8 cellular contexts compared by ENCODE assay signal in the genomic region with DNA sequence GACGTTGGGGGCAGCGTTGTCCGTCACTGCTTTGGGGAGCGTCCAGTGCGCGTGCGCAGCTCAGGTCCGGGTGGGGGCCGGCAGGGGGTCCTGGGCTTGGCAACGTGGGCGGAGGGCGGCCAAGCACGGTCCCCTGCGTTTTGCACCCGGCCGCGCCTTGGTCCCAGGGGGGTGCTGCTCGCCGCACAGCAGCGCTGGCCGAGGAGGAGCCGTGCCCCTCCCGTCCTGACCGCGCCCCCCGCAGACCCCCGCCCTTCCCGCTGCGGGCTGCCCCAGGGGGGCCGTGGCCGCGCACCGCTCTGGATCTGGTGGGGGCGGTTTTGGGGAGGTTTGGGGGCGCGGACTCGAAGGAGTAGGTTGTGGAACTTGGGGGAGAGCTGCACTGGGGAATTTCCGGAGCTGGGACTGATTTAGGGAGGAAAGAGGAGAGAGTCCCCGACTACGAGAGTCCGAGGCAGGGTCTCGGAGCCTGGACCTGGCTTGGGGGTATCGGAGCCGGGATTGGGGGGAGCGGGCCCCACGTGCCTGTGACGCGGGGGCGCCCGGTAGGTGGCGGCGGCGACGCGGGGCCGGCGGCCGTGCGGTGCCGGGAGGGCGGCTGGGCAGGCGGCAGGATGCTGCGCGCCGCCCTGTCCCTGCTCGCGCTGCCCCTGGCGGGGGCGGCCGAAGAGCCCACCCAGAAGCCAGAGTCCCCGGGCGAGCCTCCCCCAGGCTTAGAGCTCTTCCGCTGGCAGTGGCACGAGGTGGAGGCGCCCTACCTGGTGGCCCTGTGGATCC. TPM values are rescaled to one million over a fixed set of nuclear protein-coding genes. Genes with fewer than 3 reads are reported as not detected.
DNase-seq lines count a peak whose midpoint lies in the region; ATAC-seq and TF ChIP-seq lines count a peak whose summit lies in the region.

A gene with protein sequence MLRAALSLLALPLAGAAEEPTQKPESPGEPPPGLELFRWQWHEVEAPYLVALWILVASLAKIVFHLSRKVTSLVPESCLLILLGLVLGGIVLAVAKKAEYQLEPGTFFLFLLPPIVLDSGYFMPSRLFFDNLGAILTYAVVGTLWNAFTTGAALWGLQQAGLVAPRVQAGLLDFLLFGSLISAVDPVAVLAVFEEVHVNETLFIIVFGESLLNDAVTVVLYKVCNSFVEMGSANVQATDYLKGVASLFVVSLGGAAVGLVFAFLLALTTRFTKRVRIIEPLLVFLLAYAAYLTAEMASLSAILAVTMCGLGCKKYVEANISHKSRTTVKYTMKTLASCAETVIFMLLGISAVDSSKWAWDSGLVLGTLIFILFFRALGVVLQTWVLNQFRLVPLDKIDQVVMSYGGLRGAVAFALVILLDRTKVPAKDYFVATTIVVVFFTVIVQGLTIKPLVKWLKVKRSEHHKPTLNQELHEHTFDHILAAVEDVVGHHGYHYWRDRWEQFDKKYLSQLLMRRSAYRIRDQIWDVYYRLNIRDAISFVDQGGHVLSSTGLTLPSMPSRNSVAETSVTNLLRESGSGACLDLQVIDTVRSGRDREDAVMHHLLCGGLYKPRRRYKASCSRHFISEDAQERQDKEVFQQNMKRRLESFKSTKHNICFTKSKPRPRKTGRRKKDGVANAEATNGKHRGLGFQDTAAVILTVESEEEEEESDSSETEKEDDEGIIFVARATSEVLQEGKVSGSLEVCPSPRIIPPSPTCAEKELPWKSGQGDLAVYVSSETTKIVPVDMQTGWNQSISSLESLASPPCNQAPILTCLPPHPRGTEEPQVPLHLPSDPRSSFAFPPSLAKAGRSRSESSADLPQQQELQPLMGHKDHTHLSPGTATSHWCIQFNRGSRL (plus strand): TSS at position 579 of the 777 bp plus-strand sequence. CDS start 36 bp downstream, at position 615.

- peak within 1 kb of the TSS; percentile 92 for H4K8ac ChIP-seq in mesenchymal stem cell (ENCODE audit: low read length)

- H2BK15ac ChIP-seq in mesenchymal stem cell (ENCODE audit: low read depth, poor library complexity, severe bottlenecking), result peak within 1 kb of the TSS; percentile 94

- H2BK12ac ChIP-seq in mesenchymal stem cell (ENCODE audit: low read length in 2 of 2), result peak within 1 kb of the TSS in 1 of 2 experiments; percentile 81

- peak within 1 kb of the TSS; percentile 98 for H3K4me2 ChIP-seq in SK-N-SH
- peak within 1 kb of the TSS; percentile 95 for H3K4me2 ChIP-seq in PC-3 (ENCODE audit: low read length)
- H3K4me2 ChIP-seq in mesenchymal stem cell (ENCODE audit: low read length, poor library complexity, severe bottlenecking), result peak within 1 kb of the TSS; percentile 96

- H3K4me3 ChIP-seq in SK-N-SH (ENCODE audit: low read depth in 2 of 2, low read length in 1 of 2) (peak within 1 kb of the TSS; percentile 92 to 95), PC-3 (ENCODE audit: low read length) (peak within 1 kb of the TSS; percentile 73), colonic mucosa (peak within 1 kb of the TSS; percentile 46), mesenchymal stem cell (ENCODE audit: insufficient read depth in 1 of 2, low read depth in 1 of 2, low read length in 2 of 2) (peak within 1 kb of the TSS; percentile 69 to 87), aorta (ENCODE audit: low read length in 2 of 2) (peak within 1 kb of the TSS; percentile 8 to 24)

- H3K18ac ChIP-seq in mesenchymal stem cell (ENCODE audit: low read depth in 1 of 2, low read length in 2 of 2), result peak within 1 kb of the TSS; percentile 88 to 94

- BruUV-seq in PC-3 (replicated peaks; lab: Mats Ljungman, UMichigan), result no TSS peak

- peak within 1 kb of the TSS; percentile 85 for H2AFZ ChIP-seq in SK-N-SH (ENCODE audit: low read depth)
- peak within 1 kb of the TSS; percentile 94 for H2AFZ ChIP-seq in PC-3 (ENCODE audit: low read length)
- peak within 1 kb of the TSS; percentile 84 for H2AFZ ChIP-seq in mesenchymal stem cell (ENCODE audit: low read depth, low read length)

- H3F3A ChIP-seq in SK-N-SH (replicated peaks; ENCODE audit: insufficient read depth) (peaks cover 34% of the 10 kb centered on the region), PC-3 (ENCODE audit: low read length, unreplicated experiment) (peaks cover 7% of the 10 kb centered on the region)

- no peak for ATAC-seq in SK-N-SH treated with all-trans-retinoic acid at 6 μM for 48 hours
- no peak for ATAC-seq in PC-3
- no peak for ATAC-seq in aorta (ENCODE audit: low FRiP score)

- CTCF ChIA-PET in SK-N-SH (lab: Yijun Ruan, JAX) (interaction anchor here (0.9 to 4.5 kb wide), 14 partner anchors 9 to 232 kb away, joined by 3 to 21 read pairs (median 4); a partner anchor contains a TSS), PC-3 (lab: Charles Lee) (interaction anchor here (0.8 to 1.7 kb wide), 2 partner anchors 12 kb away, joined by 3 to 21 read pairs; no protein-coding TSS in a partner anchor)

- peak within 1 kb of the TSS; percentile 92 for H4K91ac ChIP-seq in mesenchymal stem cell (ENCODE audit: low read length)

- H3K23ac ChIP-seq in mesenchymal stem cell (ENCODE audit: low read length in 2 of 2), result peak within 1 kb of the TSS in 1 of 2 experiments; percentile 78

- no peaks in the 10 kb centered on the region for H3K9me2 ChIP-seq in SK-N-SH
- H3K9me2 ChIP-seq in PC-3 (replicated peaks; ENCODE audit: low read length), result no peaks in the 10 kb centered on the region

- peak within 1 kb of the TSS; percentile 24 for H2AK5ac ChIP-seq in mesenchymal stem cell (ENCODE audit: low read length, severe bottlenecking)

- intact Hi-C loops in PC-3 (cut with micrococcal nuclease), result loop anchor here (10.0 kb wide), 1 partner anchor 54 kb away; a partner anchor contains a TSS
- intact Hi-C loops in colonic mucosa (cut with DNase I), result no loop called here
- intact Hi-C loops in aorta (cut with DNase I), result no loop called here

- TF ChIP-seq EP300 in SK-N-SH (IDR thresholded peaks at IDR 0.05; ENCODE audit: borderline replicate concordance in 1 of 2, low read depth in 1 of 2, low read length in 1 of 2), result no peak

- H3K14ac ChIP-seq in mesenchymal stem cell (ENCODE audit: low read length in 2 of 2), result peak within 1 kb of the TSS in 1 of 2 experiments; percentile 69

- H3K9me3 ChIP-seq in SK-N-SH, result no peaks in the 10 kb centered on the region
- no peaks in the 10 kb centered on the region for H3K9me3 ChIP-seq in PC-3 (ENCODE audit: low read length)
- no peaks in the 10 kb centered on the region for H3K9me3 ChIP-seq in colonic mucosa
- H3K9me3 ChIP-seq in mesenchymal stem cell (ENCODE audit: control insufficient read depth, low read length), result no peaks in the 10 kb centered on the region
- H3K9me3 ChIP-seq in aorta (ENCODE audit: control insufficient read depth, low read length), result no peaks in the 10 kb centered on the region

- TF ChIP-seq CTCF in SK-N-SH (IDR thresholded peaks at IDR 0.05) (peak; percentile 32; the same call in 1 of the 2 replicates), PC-3 (conservative IDR thresholded peaks at IDR 0.05; ENCODE audit: low read depth, low read length) (no peak; the same call in 1 of the 2 replicates), colonic mucosa (IDR thresholded peaks at IDR 0.05) (no peak)

- H3K79me1 ChIP-seq in mesenchymal stem cell (replicated peaks; ENCODE audit: low read length, poor library complexity, severe bottlenecking), result peaks cover 4% of the 10 kb centered on the region

- H3K4me1 ChIP-seq in SK-N-SH (ENCODE audit: control insufficient read depth in 1 of 2, insufficient read depth in 2 of 2, low read depth in 1 of 2, low read length in 1 of 2) (peaks cover 37 to 45% of the 10 kb centered on the region in 2 experiments), PC-3 (ENCODE audit: insufficient read depth, low read length) (peaks cover 38% of the 10 kb centered on the region), colonic mucosa (peaks cover 9% of the 10 kb centered on the region), mesenchymal stem cell (ENCODE audit: control insufficient read depth, insufficient read depth, low read depth, low read length) (peaks cover 46% of the 10 kb centered on the region), aorta (ENCODE audit: control insufficient read depth in 1 of 2, insufficient read depth in 2 of 2, low read length in 2 of 2) (no peaks in the 10 kb centered on the region)

- WGBS in SK-N-SH (ENCODE audit: low lambda C conversion rate), result under 1% methylated on average over 21 of the region's 75 CpGs
- under 1% methylated on average over 73 of the region's 75 CpGs for WGBS in mesenchymal stem cell
- WGBS in aorta, 2 donors, result 0% methylated on average over 36 to 75 of the region's 75 CpGs

- POLR2A ChIA-PET in SK-N-SH (lab: Yijun Ruan, JAX), result interaction anchor here (0.7 to 4.0 kb wide), 5 partner anchors 12 to 236 kb away, joined by 4 to 14 read pairs (median 4); a partner anchor contains a TSS
- POLR2A ChIA-PET in PC-3 (lab: Charles Lee; ENCODE audit: unreplicated experiment), result no interaction called here

- H3K9ac ChIP-seq in SK-N-SH, result peak within 1 kb of the TSS; percentile 88
- peak within 1 kb of the TSS; percentile 51 for H3K9ac ChIP-seq in PC-3 (ENCODE audit: low read length)
- peak within 1 kb of the TSS; percentile 62 to 93 for H3K9ac ChIP-seq in colonic mucosa (ENCODE audit: low read depth in 2 of 2, low read length in 2 of 2)
- peak within 1 kb of the TSS; percentile 86 for H3K9ac ChIP-seq in mesenchymal stem cell (ENCODE audit: low read length)

- H2BK5ac ChIP-seq in mesenchymal stem cell (ENCODE audit: low read depth, low read length, poor library complexity, severe bottlenecking), result no peak within 1 kb of the TSS

- peak within 1 kb of the TSS; percentile 95 for H2BK120ac ChIP-seq in mesenchymal stem cell (ENCODE audit: low read depth, low read length)

- DNase-seq in SK-N-SH (peak; percentile 86), PC-3 (no peak), colonic mucosa (no peak), mesenchymal stem cell (peak; percentile 41), aorta (peak; percentile 71 to 81), DMS153 (lab: John Stamatoyannopoulos, UW) (no peak)
- no peak for DNase-seq in effector CD8-positive, alpha-beta T cell (lab: John Stamatoyannopoulos, UW)

- peak within 1 kb of the TSS; percentile 9 to 37 for H3K4ac ChIP-seq in mesenchymal stem cell (ENCODE audit: low read depth in 1 of 2, low read length in 2 of 2)

- H3K36me3 ChIP-seq in SK-N-SH (replicated peaks in 1 of 2; ENCODE audit: control insufficient read depth in 1 of 2, insufficient read depth in 2 of 2, low read length in 1 of 2) (no peaks in the 10 kb centered on the region), PC-3 (ENCODE audit: low read depth, low read length) (no peaks in the 10 kb centered on the region), colonic mucosa (no peaks in the 10 kb centered on the region), mesenchymal stem cell (ENCODE audit: control insufficient read depth in 1 of 2, insufficient read depth in 2 of 2, low read depth in 1 of 2, low read length in 2 of 2) (peaks cover 8 to 13% of the 10 kb centered on the region in 2 experiments), aorta (ENCODE audit: control insufficient read depth in 1 of 2, insufficient read depth in 2 of 2, low read length in 1 of 2) (no peaks in the 10 kb centered on the region)

- no peak for TF ChIP-seq RAD21 in SK-N-SH (IDR thresholded peaks at IDR 0.05; ENCODE audit: low read length)

- no peaks in the 10 kb centered on the region for H3K27me3 ChIP-seq in SK-N-SH (ENCODE audit: insufficient read depth)
- H3K27me3 ChIP-seq in PC-3 (ENCODE audit: low read length), result no peaks in the 10 kb centered on the region
- H3K27me3 ChIP-seq in colonic mucosa, result no peaks in the 10 kb centered on the region
- peaks cover 0 to 9% of the 10 kb centered on the region in 2 experiments for H3K27me3 ChIP-seq in mesenchymal stem cell (ENCODE audit: control insufficient read depth in 1 of 2, insufficient read depth in 1 of 2, low read length in 2 of 2)
- no peaks in the 10 kb centered on the region for H3K27me3 ChIP-seq in aorta (ENCODE audit: control insufficient read depth in 1 of 2, insufficient read depth in 2 of 2, low read length in 1 of 2)

- peaks cover 32% of the 10 kb centered on the region for H3K79me2 ChIP-seq in SK-N-SH (ENCODE audit: insufficient read depth)
- H3K79me2 ChIP-seq in PC-3 (ENCODE audit: low read length), result peaks cover 33% of the 10 kb centered on the region

- H4K20me1 ChIP-seq in SK-N-SH (ENCODE audit: insufficient read depth) (no peaks in the 10 kb centered on the region), PC-3 (ENCODE audit: low read length) (no peaks in the 10 kb centered on the region)

- H3K27ac ChIP-seq in SK-N-SH (ENCODE audit: low read depth in 2 of 2, low read length in 1 of 2) (peak within 1 kb of the TSS; percentile 46 to 69; a peak in 3 of 4 replicates), PC-3 (ENCODE audit: low read length) (no peak within 1 kb of the TSS), colonic mucosa (no peak within 1 kb of the TSS), mesenchymal stem cell (ENCODE audit: low read length, poor library complexity, severe bottlenecking) (no peak within 1 kb of the TSS), aorta (ENCODE audit: low read depth in 1 of 2, low read length in 2 of 2) (no peak within 1 kb of the TSS)

RNA-seq across cellular contexts. Expression of the gene that starts here (rescaled TPM):
- polyA plus RNA-seq in SK-N-SH (2012; rRNA removed), result 4.1 and 5.8 TPM in 2 replicates
- 1.5 and 1.6 TPM in 2 replicates for polyA plus RNA-seq in SK-N-SH (2012; cell fraction: cytosol; rRNA removed)
- 29.9 and 31.6 TPM in 2 replicates for polyA plus RNA-seq in SK-N-SH (2012; cell fraction: nucleus; rRNA removed)
- 0.81 and 1.1 TPM in 2 replicates for total RNA-seq in PC-3 (2014; rRNA removed)
- 1 to 10 TPM in 1 of 2 donors, under 1 TPM in 1; 0.48 to 2.1 TPM for total RNA-seq in colonic mucosa
- 1.5 TPM for polyA plus RNA-seq in mesenchymal stem cell (2013, experiment 1 of 2)
- polyA plus RNA-seq in mesenchymal stem cell (2013, experiment 2 of 2), result 1.5 TPM
- total RNA-seq in aorta, result 1 to 10 TPM; 1.6 to 1.7 TPM
- polyA plus RNA-seq in aorta, result 1 to 10 TPM; 1.1 to 2.9 TPM

Comparison
In these comparisons a context has a peak if more than half of its experiments do, and no peak if none do; other contexts are left out.
1. DNase-seq: peak in SK-N-SH (single experiment), mesenchymal stem cell (single experiment) and aorta (2 of 2); none in PC-3 (single experiment), colonic mucosa (single experiment), DMS153 (single experiment) and effector CD8-positive, alpha-beta T cell (single experiment).
2. H3K27ac ChIP-seq: peak in SK-N-SH (2 of 2); none in PC-3 (single experiment), colonic mucosa (single experiment), mesenchymal stem cell (single experiment) and aorta (0 of 2).
3. H3K4me3 ChIP-seq: peak in every context shown above with its lines; median percentile 94 in SK-N-SH; 78 in mesenchymal stem cell; 73 in PC-3; 46 in colonic mucosa; 16 in aorta.
4. Peak in every context shown above with its lines, with median percentiles within 50 percentile points of each other: H2AFZ ChIP-seq, H3K4me2 ChIP-seq and H3K9ac ChIP-seq.